ENCODE assay signal across 1 cellular context in the genomic region with DNA sequence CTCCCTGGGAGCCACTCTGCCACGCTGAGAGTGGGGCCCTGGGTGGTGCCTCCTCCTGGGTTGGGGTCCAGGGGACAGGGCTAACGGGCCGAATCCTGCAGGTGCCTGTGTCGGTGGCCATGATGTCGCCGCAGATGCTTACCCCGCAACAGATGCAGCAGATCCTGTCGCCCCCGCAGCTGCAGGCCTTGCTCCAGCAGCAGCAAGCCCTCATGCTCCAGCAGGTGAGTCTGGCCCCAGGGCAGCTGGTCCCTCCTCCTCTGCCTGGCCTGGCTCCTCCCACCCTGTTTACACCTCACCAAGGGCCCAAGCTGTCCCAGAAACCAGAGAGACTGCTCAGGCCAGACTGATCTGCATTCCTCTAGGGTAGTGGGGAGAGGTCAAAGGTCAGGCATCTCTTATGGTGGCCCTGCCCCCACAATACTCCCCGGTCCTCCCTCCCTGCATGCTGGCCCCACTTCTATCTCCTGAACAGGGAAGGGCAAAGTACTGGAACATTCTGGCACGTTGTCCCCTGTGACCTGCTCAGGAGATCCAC.
TF ChIP-seq lines count a peak whose summit lies in the region.

No MANE protein-coding gene starts in this region.

TF ChIP-seq in HepG2, 621 proteins besides CTCF, POLR2A, EP300 and RAD21 (continued from another document and continues in another):
- TF ChIP-seq GRHL1 (CRISPR knock-in tag; conservative IDR thresholded peaks at IDR 0.05) (no peak), KDM6A (CRISPR knock-in tag; IDR thresholded peaks at IDR 0.05; ENCODE audit: low read depth) (no peak), STAG1 (CRISPR knock-in tag; IDR thresholded peaks at IDR 0.05) (no peak), ATF1 (CRISPR knock-in tag; IDR thresholded peaks at IDR 0.05) (no peak), MYC (CRISPR knock-in tag; IDR thresholded peaks at IDR 0.05; ENCODE audit: borderline replicate concordance) (no peak; the same call in 1 of the 2 replicates), THAP11 (CRISPR knock-in tag; IDR thresholded peaks at IDR 0.05) (no peak), KDM3A (CRISPR knock-in tag; IDR thresholded peaks at IDR 0.05; ENCODE audit: low read depth) (no peak), NR2C2 (CRISPR knock-in tag; IDR thresholded peaks at IDR 0.05; ENCODE audit: borderline replicate concordance) (peak; percentile 82), ZNF251 (CRISPR knock-in tag; IDR thresholded peaks at IDR 0.05) (no peak), ZSCAN30 (CRISPR knock-in tag; IDR thresholded peaks at IDR 0.05) (no peak), ZNF737 (CRISPR knock-in tag; IDR thresholded peaks at IDR 0.05; ENCODE audit: borderline replicate concordance) (no peak), ZBTB21 (CRISPR knock-in tag; IDR thresholded peaks at IDR 0.05) (no peak), NFRKB (IDR thresholded peaks at IDR 0.05) (no peak), HNF4G (IDR thresholded peaks at IDR 0.05; ENCODE audit: borderline replicate concordance, low read depth, low read length) (peak; percentile 34; the same call in 1 of the 2 replicates), HNF4G (CRISPR knock-in tag; IDR thresholded peaks at IDR 0.05; ENCODE audit: borderline replicate concordance, low read depth) (no peak), ZNF263 (CRISPR knock-in tag; IDR thresholded peaks at IDR 0.05) (peak; percentile 91), FOXA1 (IDR thresholded peaks at IDR 0.05) (no peak), FOXA1 (CRISPR knock-in tag; IDR thresholded peaks at IDR 0.05) (peak; percentile 52; the same call in 1 of the 2 replicates), ZNF20 (CRISPR knock-in tag; IDR thresholded peaks at IDR 0.05) (no peak), ZFP1 (CRISPR knock-in tag; IDR thresholded peaks at IDR 0.05) (no peak), ZNF235 (CRISPR knock-in tag; IDR thresholded peaks at IDR 0.05; ENCODE audit: borderline replicate concordance) (no peak), BCL6 (CRISPR knock-in tag; IDR thresholded peaks at IDR 0.05) (no peak), ZNF460 (CRISPR knock-in tag; IDR thresholded peaks at IDR 0.05; ENCODE audit: borderline replicate concordance) (no peak), RFXANK (CRISPR knock-in tag; IDR thresholded peaks at IDR 0.05) (no peak), NPAS2 (CRISPR knock-in tag; IDR thresholded peaks at IDR 0.05; ENCODE audit: borderline replicate concordance) (no peak), SP4 (CRISPR knock-in tag; IDR thresholded peaks at IDR 0.05) (peak; percentile 18; the same call in 1 of the 2 replicates), ZNF432 (CRISPR knock-in tag; IDR thresholded peaks at IDR 0.05; ENCODE audit: borderline replicate concordance) (no peak), ZNF567 (CRISPR knock-in tag; IDR thresholded peaks at IDR 0.05; ENCODE audit: borderline replicate concordance) (no peak), ZNF230 (CRISPR knock-in tag; IDR thresholded peaks at IDR 0.05) (no peak), ETV5 (CRISPR knock-in tag; IDR thresholded peaks at IDR 0.05; ENCODE audit: borderline replicate concordance) (no peak), ZMAT3 (CRISPR knock-in tag; conservative IDR thresholded peaks at IDR 0.05) (no peak), FOSL2 (CRISPR knock-in tag; IDR thresholded peaks at IDR 0.05) (no peak), ZNF891 (CRISPR knock-in tag; IDR thresholded peaks at IDR 0.05) (no peak), HNF4A (CRISPR knock-in tag; IDR thresholded peaks at IDR 0.05) (peak; percentile 45), GTF3A (CRISPR knock-in tag; conservative IDR thresholded peaks at IDR 0.05) (no peak), MIXL1 (CRISPR knock-in tag; IDR thresholded peaks at IDR 0.05) (no peak), POGZ (CRISPR knock-in tag; IDR thresholded peaks at IDR 0.05) (no peak), NFE2 (CRISPR knock-in tag; IDR thresholded peaks at IDR 0.05) (no peak), ZBTB26 (CRISPR knock-in tag; IDR thresholded peaks at IDR 0.05; ENCODE audit: borderline replicate concordance) (no peak), ZNF619 (CRISPR knock-in tag; IDR thresholded peaks at IDR 0.05) (no peak)
- TF ChIP-seq, protein P1, sequence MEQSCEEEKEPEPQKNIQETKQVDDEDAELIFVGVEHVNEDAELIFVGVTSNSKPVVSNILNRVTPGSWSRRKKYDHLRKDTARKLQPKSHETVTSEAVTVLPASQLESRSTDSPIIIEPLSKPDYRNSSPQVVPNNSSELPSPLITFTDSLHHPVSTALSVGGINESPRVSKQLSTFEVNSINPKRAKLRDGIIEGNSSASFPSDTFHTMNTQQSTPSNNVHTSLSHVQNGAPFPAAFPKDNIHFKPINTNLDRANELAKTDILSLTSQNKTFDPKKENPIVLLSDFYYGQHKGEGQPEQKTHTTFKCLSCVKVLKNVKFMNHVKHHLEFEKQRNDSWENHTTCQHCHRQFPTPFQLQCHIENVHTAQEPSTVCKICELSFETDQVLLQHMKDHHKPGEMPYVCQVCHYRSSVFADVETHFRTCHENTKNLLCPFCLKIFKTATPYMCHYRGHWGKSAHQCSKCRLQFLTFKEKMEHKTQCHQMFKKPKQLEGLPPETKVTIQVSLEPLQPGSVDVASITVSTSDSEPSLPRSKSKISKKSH (CRISPR knock-in tag; IDR thresholded peaks at IDR 0.05; ENCODE audit: borderline replicate concordance) = no peak
- TF ChIP-seq, protein P2, sequence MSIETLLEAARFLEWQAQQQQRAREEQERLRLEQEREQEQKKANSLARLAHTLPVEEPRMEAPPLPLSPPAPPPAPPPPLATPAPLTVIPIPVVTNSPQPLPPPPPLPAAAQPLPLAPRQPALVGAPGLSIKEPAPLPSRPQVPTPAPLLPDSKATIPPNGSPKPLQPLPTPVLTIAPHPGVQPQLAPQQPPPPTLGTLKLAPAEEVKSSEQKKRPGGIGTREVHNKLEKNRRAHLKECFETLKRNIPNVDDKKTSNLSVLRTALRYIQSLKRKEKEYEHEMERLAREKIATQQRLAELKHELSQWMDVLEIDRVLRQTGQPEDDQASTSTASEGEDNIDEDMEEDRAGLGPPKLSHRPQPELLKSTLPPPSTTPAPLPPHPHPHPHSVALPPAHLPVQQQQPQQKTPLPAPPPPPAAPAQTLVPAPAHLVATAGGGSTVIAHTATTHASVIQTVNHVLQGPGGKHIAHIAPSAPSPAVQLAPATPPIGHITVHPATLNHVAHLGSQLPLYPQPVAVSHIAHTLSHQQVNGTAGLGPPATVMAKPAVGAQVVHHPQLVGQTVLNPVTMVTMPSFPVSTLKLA (IDR thresholded peaks at IDR 0.05) = no peak
- TF ChIP-seq, protein P3, sequence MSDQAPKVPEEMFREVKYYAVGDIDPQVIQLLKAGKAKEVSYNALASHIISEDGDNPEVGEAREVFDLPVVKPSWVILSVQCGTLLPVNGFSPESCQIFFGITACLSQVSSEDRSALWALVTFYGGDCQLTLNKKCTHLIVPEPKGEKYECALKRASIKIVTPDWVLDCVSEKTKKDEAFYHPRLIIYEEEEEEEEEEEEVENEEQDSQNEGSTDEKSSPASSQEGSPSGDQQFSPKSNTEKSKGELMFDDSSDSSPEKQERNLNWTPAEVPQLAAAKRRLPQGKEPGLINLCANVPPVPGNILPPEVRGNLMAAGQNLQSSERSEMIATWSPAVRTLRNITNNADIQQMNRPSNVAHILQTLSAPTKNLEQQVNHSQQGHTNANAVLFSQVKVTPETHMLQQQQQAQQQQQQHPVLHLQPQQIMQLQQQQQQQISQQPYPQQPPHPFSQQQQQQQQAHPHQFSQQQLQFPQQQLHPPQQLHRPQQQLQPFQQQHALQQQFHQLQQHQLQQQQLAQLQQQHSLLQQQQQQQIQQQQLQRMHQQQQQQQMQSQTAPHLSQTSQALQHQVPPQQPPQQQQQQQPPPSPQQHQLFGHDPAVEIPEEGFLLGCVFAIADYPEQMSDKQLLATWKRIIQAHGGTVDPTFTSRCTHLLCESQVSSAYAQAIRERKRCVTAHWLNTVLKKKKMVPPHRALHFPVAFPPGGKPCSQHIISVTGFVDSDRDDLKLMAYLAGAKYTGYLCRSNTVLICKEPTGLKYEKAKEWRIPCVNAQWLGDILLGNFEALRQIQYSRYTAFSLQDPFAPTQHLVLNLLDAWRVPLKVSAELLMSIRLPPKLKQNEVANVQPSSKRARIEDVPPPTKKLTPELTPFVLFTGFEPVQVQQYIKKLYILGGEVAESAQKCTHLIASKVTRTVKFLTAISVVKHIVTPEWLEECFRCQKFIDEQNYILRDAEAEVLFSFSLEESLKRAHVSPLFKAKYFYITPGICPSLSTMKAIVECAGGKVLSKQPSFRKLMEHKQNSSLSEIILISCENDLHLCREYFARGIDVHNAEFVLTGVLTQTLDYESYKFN (CRISPR knock-in tag; conservative IDR thresholded peaks at IDR 0.05) = 0 out of 2 replicates have a peak, but pooled peaks have one; percentile 21
- TF ChIP-seq, protein P4, sequence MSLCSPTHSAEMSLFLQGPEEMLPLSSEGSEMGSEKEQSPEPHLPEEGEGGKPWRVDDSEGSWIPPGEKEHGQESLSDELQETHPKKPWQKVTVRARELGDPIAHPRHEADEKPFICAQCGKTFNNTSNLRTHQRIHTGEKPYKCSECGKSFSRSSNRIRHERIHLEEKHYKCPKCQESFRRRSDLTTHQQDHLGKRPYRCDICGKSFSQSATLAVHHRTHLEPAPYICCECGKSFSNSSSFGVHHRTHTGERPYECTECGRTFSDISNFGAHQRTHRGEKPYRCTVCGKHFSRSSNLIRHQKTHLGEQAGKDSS (CRISPR knock-in tag; IDR thresholded peaks at IDR 0.05; ENCODE audit: borderline replicate concordance, low read depth) = no peak
- TF ChIP-seq, protein P5, sequence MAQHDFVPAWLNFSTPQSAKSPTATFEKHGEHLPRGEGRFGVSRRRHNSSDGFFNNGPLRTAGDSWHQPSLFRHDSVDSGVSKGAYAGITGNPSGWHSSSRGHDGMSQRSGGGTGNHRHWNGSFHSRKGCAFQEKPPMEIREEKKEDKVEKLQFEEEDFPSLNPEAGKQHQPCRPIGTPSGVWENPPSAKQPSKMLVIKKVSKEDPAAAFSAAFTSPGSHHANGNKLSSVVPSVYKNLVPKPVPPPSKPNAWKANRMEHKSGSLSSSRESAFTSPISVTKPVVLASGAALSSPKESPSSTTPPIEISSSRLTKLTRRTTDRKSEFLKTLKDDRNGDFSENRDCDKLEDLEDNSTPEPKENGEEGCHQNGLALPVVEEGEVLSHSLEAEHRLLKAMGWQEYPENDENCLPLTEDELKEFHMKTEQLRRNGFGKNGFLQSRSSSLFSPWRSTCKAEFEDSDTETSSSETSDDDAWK (CRISPR knock-in tag; IDR thresholded peaks at IDR 0.05) = no peak
- TF ChIP-seq, protein P6, sequence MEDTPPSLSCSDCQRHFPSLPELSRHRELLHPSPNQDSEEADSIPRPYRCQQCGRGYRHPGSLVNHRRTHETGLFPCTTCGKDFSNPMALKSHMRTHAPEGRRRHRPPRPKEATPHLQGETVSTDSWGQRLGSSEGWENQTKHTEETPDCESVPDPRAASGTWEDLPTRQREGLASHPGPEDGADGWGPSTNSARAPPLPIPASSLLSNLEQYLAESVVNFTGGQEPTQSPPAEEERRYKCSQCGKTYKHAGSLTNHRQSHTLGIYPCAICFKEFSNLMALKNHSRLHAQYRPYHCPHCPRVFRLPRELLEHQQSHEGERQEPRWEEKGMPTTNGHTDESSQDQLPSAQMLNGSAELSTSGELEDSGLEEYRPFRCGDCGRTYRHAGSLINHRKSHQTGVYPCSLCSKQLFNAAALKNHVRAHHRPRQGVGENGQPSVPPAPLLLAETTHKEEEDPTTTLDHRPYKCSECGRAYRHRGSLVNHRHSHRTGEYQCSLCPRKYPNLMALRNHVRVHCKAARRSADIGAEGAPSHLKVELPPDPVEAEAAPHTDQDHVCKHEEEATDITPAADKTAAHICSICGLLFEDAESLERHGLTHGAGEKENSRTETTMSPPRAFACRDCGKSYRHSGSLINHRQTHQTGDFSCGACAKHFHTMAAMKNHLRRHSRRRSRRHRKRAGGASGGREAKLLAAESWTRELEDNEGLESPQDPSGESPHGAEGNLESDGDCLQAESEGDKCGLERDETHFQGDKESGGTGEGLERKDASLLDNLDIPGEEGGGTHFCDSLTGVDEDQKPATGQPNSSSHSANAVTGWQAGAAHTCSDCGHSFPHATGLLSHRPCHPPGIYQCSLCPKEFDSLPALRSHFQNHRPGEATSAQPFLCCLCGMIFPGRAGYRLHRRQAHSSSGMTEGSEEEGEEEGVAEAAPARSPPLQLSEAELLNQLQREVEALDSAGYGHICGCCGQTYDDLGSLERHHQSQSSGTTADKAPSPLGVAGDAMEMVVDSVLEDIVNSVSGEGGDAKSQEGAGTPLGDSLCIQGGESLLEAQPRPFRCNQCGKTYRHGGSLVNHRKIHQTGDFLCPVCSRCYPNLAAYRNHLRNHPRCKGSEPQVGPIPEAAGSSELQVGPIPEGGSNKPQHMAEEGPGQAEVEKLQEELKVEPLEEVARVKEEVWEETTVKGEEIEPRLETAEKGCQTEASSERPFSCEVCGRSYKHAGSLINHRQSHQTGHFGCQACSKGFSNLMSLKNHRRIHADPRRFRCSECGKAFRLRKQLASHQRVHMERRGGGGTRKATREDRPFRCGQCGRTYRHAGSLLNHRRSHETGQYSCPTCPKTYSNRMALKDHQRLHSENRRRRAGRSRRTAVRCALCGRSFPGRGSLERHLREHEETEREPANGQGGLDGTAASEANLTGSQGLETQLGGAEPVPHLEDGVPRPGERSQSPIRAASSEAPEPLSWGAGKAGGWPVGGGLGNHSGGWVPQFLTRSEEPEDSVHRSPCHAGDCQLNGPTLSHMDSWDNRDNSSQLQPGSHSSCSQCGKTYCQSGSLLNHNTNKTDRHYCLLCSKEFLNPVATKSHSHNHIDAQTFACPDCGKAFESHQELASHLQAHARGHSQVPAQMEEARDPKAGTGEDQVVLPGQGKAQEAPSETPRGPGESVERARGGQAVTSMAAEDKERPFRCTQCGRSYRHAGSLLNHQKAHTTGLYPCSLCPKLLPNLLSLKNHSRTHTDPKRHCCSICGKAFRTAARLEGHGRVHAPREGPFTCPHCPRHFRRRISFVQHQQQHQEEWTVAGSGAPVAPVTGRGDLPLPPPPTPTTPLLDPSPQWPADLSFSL (CRISPR knock-in tag; IDR thresholded peaks at IDR 0.05) = no peak
- TF ChIP-seq, protein P7, sequence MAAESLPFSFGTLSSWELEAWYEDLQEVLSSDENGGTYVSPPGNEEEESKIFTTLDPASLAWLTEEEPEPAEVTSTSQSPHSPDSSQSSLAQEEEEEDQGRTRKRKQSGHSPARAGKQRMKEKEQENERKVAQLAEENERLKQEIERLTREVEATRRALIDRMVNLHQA (CRISPR knock-in tag; IDR thresholded peaks at IDR 0.05) = no peak
